ENCODE assay signal across 10 cellular contexts in genomic region chr6:33212857-33213165, GRCh38. TPM values are rescaled to one million over a fixed set of nuclear protein-coding genes. Genes with fewer than 3 reads are reported as not detected.
DNase-seq lines count a peak whose midpoint lies in the region; ATAC-seq and TF ChIP-seq lines count a peak whose summit lies in the region.
"Had no signal": no experiment of that assay in that cellular context is flagged by ENCODE, and none has a peak within 500 bp of the region (broad histone marks: within the 10 kb centered on the region; RNA-seq: fewer than 3 reads in every experiment).

No MANE protein-coding gene starts in this region.

- peaks cover 4% of the 10 kb centered on the region for H3K79me2 ChIP-seq in mammary epithelial cell (ENCODE audit: insufficient read depth, low read length)

- H3K36me3 Mint-ChIP-seq in activated naive CD4-positive, alpha-beta T cell treated with anti-CD3 and anti-CD28 coated beads, Interleukin-2, amount 50 U/mL, for 24 hours, result peaks cover 11% of the 10 kb centered on the region
- peaks cover 8% of the 10 kb centered on the region for H3K36me3 Mint-ChIP-seq in type B pancreatic cell

- H3K9me3 ChIP-seq in mammary epithelial cell (replicated peaks; ENCODE audit: insufficient read depth, low read length) (no peaks in the 10 kb centered on the region), mesodermal cell (ENCODE audit: control insufficient read depth, low read length) (no peaks in the 10 kb centered on the region)
- H3K9me3 ChIP-seq: neutrophil had no signal

- H3K27ac ChIP-seq in mammary epithelial cell (ENCODE audit: insufficient read depth, low read depth, low read length) (no peak overlapping the region), mesodermal cell (ENCODE audit: low read depth, low read length, severe bottlenecking) (no peak overlapping the region)
- H3K27ac ChIP-seq: neutrophil had no signal

- peak overlapping the region; percentile 87 for H3K27ac Mint-ChIP-seq in activated naive CD4-positive, alpha-beta T cell treated with anti-CD3 and anti-CD28 coated beads, Interleukin-2, amount 50 U/mL, for 24 hours
- peak overlapping the region; percentile 70 for H3K27ac Mint-ChIP-seq in type B pancreatic cell

- intact Hi-C loops in mammary epithelial cell (cut with micrococcal nuclease), result no loop called here

- H3K4me2 ChIP-seq in mammary epithelial cell (ENCODE audit: insufficient read depth, low read depth, low read length), result peak overlapping the region; percentile 96

- H3K36me3 ChIP-seq in mammary epithelial cell (ENCODE audit: insufficient read depth, low read length) (peaks cover 3% of the 10 kb centered on the region), mesodermal cell (ENCODE audit: control insufficient read depth, insufficient read depth, low read length) (peaks cover 28% of the 10 kb centered on the region)

- peaks cover 1% of the 10 kb centered on the region for H3K27me3 Mint-ChIP-seq in activated naive CD4-positive, alpha-beta T cell treated with anti-CD3 and anti-CD28 coated beads, Interleukin-2, amount 50 U/mL, for 24 hours
- H3K27me3 Mint-ChIP-seq in type B pancreatic cell, result peaks cover 29% of the 10 kb centered on the region

- WGBS in mammary epithelial cell (ENCODE audit: low coverage, missing lambda C conversion rate), result 0% methylated on average over 6 of the region's 6 CpGs
- 3 to 8% methylated on average over 4 to 5 of the region's 6 CpGs for WGBS in mesodermal cell (ENCODE audit: insufficient coverage in 2 of 2), 2 experiments

- no peak for DNase-seq in activated naive CD4-positive, alpha-beta T cell treated with Interleukin-2 at 50 U/mL for 16 hours
- no peak for DNase-seq in mammary epithelial cell
- no peak for DNase-seq in type B pancreatic cell (ENCODE audit: extremely low spot score, unreplicated experiment)
- DNase-seq in NAMALWA (ENCODE audit: low spot score), result no peak
- no peak for DNase-seq in activated gamma-delta T cell treated with Interleukin-2 at 50 U/mL for 16 hours
- DNase-seq: NCI-H226 had no signal

- CTCF ChIA-PET in mammary epithelial cell (lab: Charles Lee; ENCODE audit: low non-redundant PET), result interaction anchor here (0.6 kb wide), 1 partner anchor 15 kb away, joined by 4 read pairs; no protein-coding TSS in a partner anchor

- H3K4me1 Mint-ChIP-seq in activated naive CD4-positive, alpha-beta T cell treated with anti-CD3 and anti-CD28 coated beads, Interleukin-2, amount 50 U/mL, for 24 hours, result peaks cover 36% of the 10 kb centered on the region
- peaks cover 27% of the 10 kb centered on the region for H3K4me1 Mint-ChIP-seq in type B pancreatic cell (ENCODE audit: unreplicated experiment)

- H3K9ac ChIP-seq in mammary epithelial cell (ENCODE audit: insufficient read depth, low read length), result no peak overlapping the region

- peaks cover 10% of the 10 kb centered on the region for H3K4me1 ChIP-seq in mammary epithelial cell (ENCODE audit: insufficient read depth, low read length)
- peaks cover 15% of the 10 kb centered on the region for H3K4me1 ChIP-seq in mesodermal cell (ENCODE audit: control insufficient read depth, insufficient read depth, low read length, poor library complexity, severe bottlenecking)

- dilution Hi-C loops in mammary epithelial cell (cut with HindIII; ENCODE audit: low sequenced_read_pairs), result no loop called here

- peak overlapping the region; percentile 83 for H3K4me3 Mint-ChIP-seq in activated naive CD4-positive, alpha-beta T cell treated with anti-CD3 and anti-CD28 coated beads, Interleukin-2, amount 50 U/mL, for 24 hours
- H3K4me3 Mint-ChIP-seq in type B pancreatic cell, result peak overlapping the region; percentile 92

- H3K4me3 ChIP-seq in mammary epithelial cell (replicated peaks in 1 of 3; ENCODE audit: insufficient read depth in 1 of 3, low read depth in 2 of 3, low read length in 3 of 3) (peak overlapping the region; percentile 39 to 54 (median 42)), mesodermal cell (ENCODE audit: extremely low read depth, insufficient read depth, low read length, poor library complexity, severe bottlenecking) (peak overlapping the region; percentile 42)

- H4K20me1 ChIP-seq in mammary epithelial cell (ENCODE audit: insufficient read depth, low read length), result no peaks in the 10 kb centered on the region

- in situ Hi-C loops in mammary epithelial cell (cut with MboI; ENCODE audit: low sequenced_read_pairs in 2 of 2), result no loop called here

- ATAC-seq in HG02759 (IDR thresholded peaks at IDR 0.05; ENCODE audit: unreplicated experiment), result no peak

- peak overlapping the region; percentile 35 for H2AFZ ChIP-seq in mammary epithelial cell (ENCODE audit: low read depth, low read length)

- TF ChIP-seq CTCF in mammary epithelial cell (conservative IDR thresholded peaks at IDR 0.05 in 1 of 2, IDR thresholded peaks at IDR 0.05 in 1 of 2; ENCODE audit: extremely low read depth in 1 of 2, insufficient read depth in 1 of 2, low read depth in 1 of 2, low read length in 2 of 2) (no peak), type B pancreatic cell (conservative IDR thresholded peaks at IDR 0.05) (no peak)

- H3K27me3 ChIP-seq in mammary epithelial cell (ENCODE audit: insufficient read depth, low read length), result peaks cover 5% of the 10 kb centered on the region

- no peaks in the 10 kb centered on the region for H3K9me3 Mint-ChIP-seq in activated naive CD4-positive, alpha-beta T cell treated with anti-CD3 and anti-CD28 coated beads, Interleukin-2, amount 50 U/mL, for 24 hours
- no peaks in the 10 kb centered on the region for H3K9me3 Mint-ChIP-seq in type B pancreatic cell

- BruUV-seq in mammary epithelial cell (replicated peaks; lab: Mats Ljungman, UMichigan), result no TSS peak

RNA-seq across cellular contexts. Expression of gene RING1, which starts 4.5 kb away (rescaled TPM):
- total RNA-seq in mammary epithelial cell (10 to 100 TPM; 13.0 to 31.8 TPM), type B pancreatic cell (ENCODE audit: low replicate concordance) (44.5 and 60.4 TPM in 2 replicates)
- 17.0 TPM for polyA plus RNA-seq in mammary epithelial cell
- 22.9 TPM for polyA minus RNA-seq in mammary epithelial cell
- polyA plus RNA-seq in mesodermal cell (2013, experiment 1 of 2), result 30.4 TPM
- 27.6 TPM for polyA plus RNA-seq in mesodermal cell (2013, experiment 2 of 2)

RNA-seq across cellular contexts. Expression of gene HSD17B8, which starts 8.4 kb away (rescaled TPM):
- total RNA-seq in mammary epithelial cell (10 to 100 TPM in 1 of 2 donors, 1 to 10 TPM in 1; 4.7 to 16.0 TPM), type B pancreatic cell (ENCODE audit: low replicate concordance) (13.9 and 15.7 TPM in 2 replicates)
- 25.7 TPM for polyA plus RNA-seq in mammary epithelial cell
- polyA minus RNA-seq in mammary epithelial cell, result 4.4 TPM
- 4.5 TPM for polyA plus RNA-seq in mesodermal cell (2013, experiment 1 of 2)
- polyA plus RNA-seq in mesodermal cell (2013, experiment 2 of 2), result 3.3 TPM

RNA-seq across cellular contexts. Expression of gene SLC39A7, which starts 12.1 kb away (rescaled TPM):
- 10 to 100 TPM; 52.8 to 99.3 TPM for total RNA-seq in mammary epithelial cell
- polyA plus RNA-seq in mammary epithelial cell, result 50.5 TPM
- 73.0 TPM for polyA minus RNA-seq in mammary epithelial cell
- 136 TPM for polyA plus RNA-seq in mesodermal cell (2013, experiment 1 of 2)
- 121 TPM for polyA plus RNA-seq in mesodermal cell (2013, experiment 2 of 2)
- total RNA-seq in type B pancreatic cell (ENCODE audit: low replicate concordance), result 147 and 202 TPM in 2 replicates

RNA-seq across cellular contexts. Expression of gene RXRB, which starts 12.3 kb away (rescaled TPM):
- total RNA-seq in mammary epithelial cell, result 10 to 100 TPM; 15.0 to 30.7 TPM
- 24.8 TPM for polyA plus RNA-seq in mammary epithelial cell
- polyA minus RNA-seq in mammary epithelial cell, result 31.6 TPM
- 39.3 TPM for polyA plus RNA-seq in mesodermal cell (2013, experiment 1 of 2)
- 31.0 TPM for polyA plus RNA-seq in mesodermal cell (2013, experiment 2 of 2)
- total RNA-seq in type B pancreatic cell (ENCODE audit: low replicate concordance), result 49.2 and 61.9 TPM in 2 replicates

RNA-seq across cellular contexts. Expression of gene COL11A2, which starts 20.5 kb away (rescaled TPM):
- total RNA-seq in mammary epithelial cell, result under 1 TPM; 0.17 to 0.45 TPM
- polyA plus RNA-seq in mammary epithelial cell, result 0.12 TPM
- not detected for polyA minus RNA-seq in mammary epithelial cell
- polyA plus RNA-seq in mesodermal cell (2013, experiment 1 of 2), result 20.3 TPM
- polyA plus RNA-seq in mesodermal cell (2013, experiment 2 of 2), result 16.4 TPM
- 1.3 and 11.9 TPM in 2 replicates for total RNA-seq in type B pancreatic cell (ENCODE audit: low replicate concordance)
